Comparison of ENCODE assay signal across 18 cellular contexts in genomic region chr2:187002242-187002641, GRCh38.
DNase-seq lines count a peak whose midpoint lies in the region; ATAC-seq and TF ChIP-seq lines count a peak whose summit lies in the region.
"Had no signal": no experiment of that assay in that cellular context is flagged by ENCODE, and none has a peak within 500 bp of the region (broad histone marks: within the 10 kb centered on the region; RNA-seq: fewer than 3 reads in every experiment).

No MANE protein-coding gene starts in this region.

- no peak overlapping the region for H2AFZ ChIP-seq in osteoblast (ENCODE audit: low read length)
- no peak overlapping the region for H2AFZ ChIP-seq in hepatocyte
- H2AFZ ChIP-seq: GM23248 had no signal

- DNase-seq in activated naive CD8-positive, alpha-beta T cell treated with anti-CD3 and anti-CD28 coated beads, Interleukin-2, amount 50 U/mL, for 24 hours: no peak
- no peak for DNase-seq in activated naive CD8-positive, alpha-beta T cell treated with anti-CD3 and anti-CD28 coated beads for 36 hours
- peak; percentile 83 for DNase-seq in chondrocyte (ENCODE audit: low spot score)
- DNase-seq in osteoblast (ENCODE audit: insufficient read length, low spot score, missing footprints): peak; percentile 14
- DNase-seq in adrenal gland: no peak
- DNase-seq in hepatocyte (ENCODE audit: low spot score): no peak
- DNase-seq: AML-193; CD4-positive, alpha-beta memory T cell; DMS79 treated with DMSO at 0.1 percent for 48 hours; GF-D8; GM23248 had no signal

- 90 to 93% (median 91%) methylated on average over 9 to 18 of the region's 18 CpGs for WGBS in adrenal gland, 4 donors
- WGBS in hepatocyte (ENCODE audit: low lambda C conversion rate, missing lambda C conversion rate): 98% methylated on average over 17 of the region's 18 CpGs

- peak; percentile 24 for ATAC-seq in activated naive CD8-positive, alpha-beta T cell treated with anti-CD3 and anti-CD28 coated beads, Interleukin-2, amount 50 U/mL, for 24 hours
- ATAC-seq in GM21529 (IDR thresholded peaks at IDR 0.05; ENCODE audit: unreplicated experiment): no peak
- ATAC-seq: A549, HepG2 had no signal

- no peak for TF ChIP-seq POLR2A in adrenal gland (IDR thresholded peaks at IDR 0.05)

- H3K36me3 ChIP-seq in osteoblast (ENCODE audit: insufficient read depth, low read length) (no peaks in the 10 kb centered on the region), adrenal gland (replicated peaks in 1 of 2) (no peaks in the 10 kb centered on the region), hepatocyte (replicated peaks; ENCODE audit: insufficient read depth, low read depth) (no peaks in the 10 kb centered on the region)
- H3K36me3 ChIP-seq: HAP-1 had no signal

- no peaks in the 10 kb centered on the region for H3K4me1 ChIP-seq in osteoblast (ENCODE audit: insufficient read depth, low read length)
- H3K4me1 ChIP-seq in adrenal gland (replicated peaks in 1 of 2): no peaks in the 10 kb centered on the region
- no peaks in the 10 kb centered on the region for H3K4me1 ChIP-seq in hepatocyte (ENCODE audit: insufficient read depth)
- H3K4me1 ChIP-seq: A549, HAP-1 had no signal

- no peak for TF ChIP-seq CTCF in chondrocyte (IDR thresholded peaks at IDR 0.05)
- TF ChIP-seq CTCF in osteoblast (IDR thresholded peaks at IDR 0.05; ENCODE audit: extremely low read depth, low read depth, low read length): no peak
- no peak for TF ChIP-seq CTCF in adrenal gland (IDR thresholded peaks at IDR 0.05)
- TF ChIP-seq CTCF in hepatocyte (IDR thresholded peaks at IDR 0.05; ENCODE audit: poor library complexity): no peak

- no peaks in the 10 kb centered on the region for H3K9me3 Mint-ChIP-seq in activated naive CD8-positive, alpha-beta T cell treated with anti-CD3 and anti-CD28 coated beads, Interleukin-2, amount 50 U/mL, for 24 hours
- H3K9me3 Mint-ChIP-seq in activated naive CD8-positive, alpha-beta T cell treated with anti-CD3 and anti-CD28 coated beads for 36 hours: no peaks in the 10 kb centered on the region
- peaks cover 3% of the 10 kb centered on the region for H3K9me3 Mint-ChIP-seq in chondrocyte (ENCODE audit: low read depth)

- H3K4me1 Mint-ChIP-seq in activated naive CD8-positive, alpha-beta T cell treated with anti-CD3 and anti-CD28 coated beads, Interleukin-2, amount 50 U/mL, for 24 hours: no peaks in the 10 kb centered on the region
- no peaks in the 10 kb centered on the region for H3K4me1 Mint-ChIP-seq in activated naive CD8-positive, alpha-beta T cell treated with anti-CD3 and anti-CD28 coated beads for 36 hours
- no peaks in the 10 kb centered on the region for H3K4me1 Mint-ChIP-seq in chondrocyte (ENCODE audit: low read depth)
- H3K4me1 Mint-ChIP-seq: CD4-positive, alpha-beta memory T cell had no signal

- H3K9me3 ChIP-seq in osteoblast (ENCODE audit: low read depth, low read length) (no peaks in the 10 kb centered on the region), adrenal gland (replicated peaks in 1 of 3) (no peaks in the 10 kb centered on the region), hepatocyte (ENCODE audit: low read depth) (no peaks in the 10 kb centered on the region)
- H3K9me3 ChIP-seq: A549, HAP-1 had no signal

- H3K27ac ChIP-seq in osteoblast (ENCODE audit: low read depth, low read length) (no peak overlapping the region), adrenal gland (no peak overlapping the region), hepatocyte (no peak overlapping the region)
- H3K27ac ChIP-seq: 22Rv1, A549, C4-2B, GM23248 had no signal

- peaks cover 3% of the 10 kb centered on the region for H3K27me3 Mint-ChIP-seq in activated naive CD8-positive, alpha-beta T cell treated with anti-CD3 and anti-CD28 coated beads, Interleukin-2, amount 50 U/mL, for 24 hours
- H3K27me3 Mint-ChIP-seq in activated naive CD8-positive, alpha-beta T cell treated with anti-CD3 and anti-CD28 coated beads for 36 hours: no peaks in the 10 kb centered on the region
- peaks cover 7% of the 10 kb centered on the region for H3K27me3 Mint-ChIP-seq in chondrocyte (ENCODE audit: low read depth)
- H3K27me3 Mint-ChIP-seq: CD4-positive, alpha-beta memory T cell; IgD-negative memory B cell had no signal

- no peak overlapping the region for H3K4me3 ChIP-seq in osteoblast (ENCODE audit: insufficient read depth, low read length)
- H3K4me3 ChIP-seq in adrenal gland: no peak overlapping the region
- no peak overlapping the region for H3K4me3 ChIP-seq in hepatocyte
- H3K4me3 ChIP-seq: A549, GM23248, HAP-1 had no signal

- H4K20me1 ChIP-seq in osteoblast (ENCODE audit: insufficient read depth, low read length): no peaks in the 10 kb centered on the region
- no peaks in the 10 kb centered on the region for H4K20me1 ChIP-seq in hepatocyte (ENCODE audit: insufficient read depth, poor library complexity, severe bottlenecking)

- no peaks in the 10 kb centered on the region for H3K9me2 ChIP-seq in hepatocyte (replicated peaks; ENCODE audit: insufficient read depth)

- H3K27me3 ChIP-seq in osteoblast (ENCODE audit: insufficient read depth, low read length) (no peaks in the 10 kb centered on the region), adrenal gland (no peaks in the 10 kb centered on the region), hepatocyte (no peaks in the 10 kb centered on the region)

- no peak overlapping the region for H3K4me3 Mint-ChIP-seq in activated naive CD8-positive, alpha-beta T cell treated with anti-CD3 and anti-CD28 coated beads, Interleukin-2, amount 50 U/mL, for 24 hours
- H3K4me3 Mint-ChIP-seq in activated naive CD8-positive, alpha-beta T cell treated with anti-CD3 and anti-CD28 coated beads for 36 hours: no peak overlapping the region
- no peak overlapping the region for H3K4me3 Mint-ChIP-seq in chondrocyte (ENCODE audit: unreplicated experiment)
- H3K4me3 Mint-ChIP-seq: IgD-negative memory B cell had no signal

- H3K79me2 ChIP-seq in osteoblast (ENCODE audit: insufficient read depth, low read length) (no peaks in the 10 kb centered on the region), hepatocyte (no peaks in the 10 kb centered on the region)

- H3K4me2 ChIP-seq in osteoblast (ENCODE audit: insufficient read depth, low read length): no peak overlapping the region
- H3K4me2 ChIP-seq in hepatocyte: no peak overlapping the region
- H3K4me2 ChIP-seq: A549 had no signal

- intact Hi-C loops in adrenal gland (cut with DNase I): no loop called here

- H3K36me3 Mint-ChIP-seq in activated naive CD8-positive, alpha-beta T cell treated with anti-CD3 and anti-CD28 coated beads, Interleukin-2, amount 50 U/mL, for 24 hours (ENCODE audit: low read depth): no peaks in the 10 kb centered on the region
- no peaks in the 10 kb centered on the region for H3K36me3 Mint-ChIP-seq in activated naive CD8-positive, alpha-beta T cell treated with anti-CD3 and anti-CD28 coated beads for 36 hours
- no peaks in the 10 kb centered on the region for H3K36me3 Mint-ChIP-seq in chondrocyte (ENCODE audit: low read depth)
- H3K36me3 Mint-ChIP-seq: CD4-positive, alpha-beta memory T cell; IgD-negative memory B cell had no signal

- H3K27ac Mint-ChIP-seq in activated naive CD8-positive, alpha-beta T cell treated with anti-CD3 and anti-CD28 coated beads, Interleukin-2, amount 50 U/mL, for 24 hours: no peak overlapping the region
- H3K27ac Mint-ChIP-seq in activated naive CD8-positive, alpha-beta T cell treated with anti-CD3 and anti-CD28 coated beads for 36 hours: no peak overlapping the region
- no peak overlapping the region for H3K27ac Mint-ChIP-seq in chondrocyte (ENCODE audit: unreplicated experiment)
- H3K27ac Mint-ChIP-seq: IgD-negative memory B cell had no signal

Comparison
In these comparisons a context has a peak if more than half of its experiments do, and no peak if none do; other contexts are left out.
1. DNase-seq: peak in chondrocyte (single experiment) and osteoblast (single experiment); none in activated naive CD8-positive, alpha-beta T cell treated with anti-CD3 and anti-CD28 coated beads, Interleukin-2, amount 50 U/mL, for 24 hours (single experiment), activated naive CD8-positive, alpha-beta T cell treated with anti-CD3 and anti-CD28 coated beads for 36 hours (single experiment), adrenal gland (0 of 7) and hepatocyte (single experiment).